1 cellular context compared by ENCODE assay signal in genomic region chr1:32321712-32322291, GRCh38.
TF ChIP-seq lines count a peak whose summit lies in the region.

No MANE protein-coding gene starts in this region.

TF ChIP-seq in HepG2, 621 proteins besides CTCF, POLR2A, EP300 and RAD21 (continued from another document and continues in another):
- peak; percentile 25 for TF ChIP-seq TBL1XR1 (IDR thresholded peaks at IDR 0.05; ENCODE audit: borderline replicate concordance, low read length, partially characterized antibody)
- no peak for TF ChIP-seq SETDB1 (CRISPR knock-in tag; IDR thresholded peaks at IDR 0.05; ENCODE audit: borderline replicate concordance)
- TF ChIP-seq TFE3 (CRISPR knock-in tag; IDR thresholded peaks at IDR 0.05) = peak; percentile 65
- no peak for TF ChIP-seq XBP1 (CRISPR knock-in tag; IDR thresholded peaks at IDR 0.05)
- peak; percentile 48 for TF ChIP-seq NR2F6 (IDR thresholded peaks at IDR 0.05)
- TF ChIP-seq NR2F6 (CRISPR knock-in tag; IDR thresholded peaks at IDR 0.05) = peak; percentile 63
- TF ChIP-seq ZNF777 (CRISPR knock-in tag; IDR thresholded peaks at IDR 0.05) = no peak
- no peak for TF ChIP-seq E2F1 (CRISPR knock-in tag; IDR thresholded peaks at IDR 0.05)
- peak; percentile 66; the same call in 1 of the 2 replicates for TF ChIP-seq DMAP1 (CRISPR knock-in tag; IDR thresholded peaks at IDR 0.05)
- TF ChIP-seq MNT (IDR thresholded peaks at IDR 0.05) = no peak
- no peak for TF ChIP-seq KAT7 (CRISPR knock-in tag; IDR thresholded peaks at IDR 0.05; ENCODE audit: borderline replicate concordance)
- TF ChIP-seq ZNF329 (CRISPR knock-in tag; IDR thresholded peaks at IDR 0.05; ENCODE audit: low read depth) = no peak
- TF ChIP-seq MAX (IDR thresholded peaks at IDR 0.05) = peak; percentile 86
- TF ChIP-seq TFDP1 (CRISPR knock-in tag; IDR thresholded peaks at IDR 0.05; ENCODE audit: borderline replicate concordance) = peak; percentile 38; the same call in 1 of the 2 replicates
- no peak for TF ChIP-seq REXO4 (CRISPR knock-in tag; IDR thresholded peaks at IDR 0.05; ENCODE audit: borderline replicate concordance)
- no peak for TF ChIP-seq ZNF740 (CRISPR knock-in tag; IDR thresholded peaks at IDR 0.05)
- TF ChIP-seq POLR2G (IDR thresholded peaks at IDR 0.05; ENCODE audit: low read depth, low read length) = 0 out of 2 replicates have a peak, but pooled peaks have one; percentile 42
- TF ChIP-seq KDM5B (CRISPR knock-in tag; IDR thresholded peaks at IDR 0.05; ENCODE audit: borderline replicate concordance) = no peak; the same call in 1 of the 2 replicates
- no peak for TF ChIP-seq BATF2 (CRISPR knock-in tag; IDR thresholded peaks at IDR 0.05)
- TF ChIP-seq ZHX1 (CRISPR knock-in tag; IDR thresholded peaks at IDR 0.05; ENCODE audit: low read depth) = 0 out of 2 replicates have a peak, but pooled peaks have one; percentile 63
- TF ChIP-seq SMAD9 (CRISPR knock-in tag; IDR thresholded peaks at IDR 0.05) = no peak
- no peak for TF ChIP-seq ZBTB39 (CRISPR knock-in tag; IDR thresholded peaks at IDR 0.05)
- peak; percentile 89 for TF ChIP-seq IKZF5 (CRISPR knock-in tag; IDR thresholded peaks at IDR 0.05)
- TF ChIP-seq THYN1 (CRISPR knock-in tag; IDR thresholded peaks at IDR 0.05; ENCODE audit: borderline replicate concordance, low read depth) = no peak
- TF ChIP-seq TIGD3 (CRISPR knock-in tag; IDR thresholded peaks at IDR 0.05; ENCODE audit: borderline replicate concordance) = no peak
- TF ChIP-seq ZNF468 (CRISPR knock-in tag; IDR thresholded peaks at IDR 0.05) = no peak
- TF ChIP-seq EZH2 (conservative IDR thresholded peaks at IDR 0.05; ENCODE audit: low read depth, low read length) = no peak
- TF ChIP-seq NFAT5 (CRISPR knock-in tag; IDR thresholded peaks at IDR 0.05) = no peak
- peak; percentile 86 for TF ChIP-seq ZNF317 (CRISPR knock-in tag; IDR thresholded peaks at IDR 0.05)
- TF ChIP-seq ZNF652 (CRISPR knock-in tag; IDR thresholded peaks at IDR 0.05; ENCODE audit: borderline replicate concordance, low read depth) = peak; percentile 74; the same call in 1 of the 2 replicates
- peak; percentile 90 for TF ChIP-seq DPF2 (CRISPR knock-in tag; IDR thresholded peaks at IDR 0.05; ENCODE audit: borderline replicate concordance, low read depth)
- TF ChIP-seq DRAP1 (CRISPR knock-in tag; IDR thresholded peaks at IDR 0.05) = 0 out of 2 replicates have a peak, but pooled peaks have one; percentile 16
